In genomic region chr2:46389417-46389916, GRCh38 we compare ENCODE assay signal across 1 cellular context.
TF ChIP-seq lines count a peak whose summit lies in the region.

No MANE protein-coding gene starts in this region.

TF ChIP-seq in HepG2, 621 proteins besides CTCF, POLR2A, EP300 and RAD21 (continued from another document):
- TF ChIP-seq ZNF281 (CRISPR knock-in tag; IDR thresholded peaks at IDR 0.05; ENCODE audit: borderline replicate concordance) (no peak), ZNF207 (IDR thresholded peaks at IDR 0.05; ENCODE audit: borderline replicate concordance) (no peak), ZBTB26 (CRISPR knock-in tag; IDR thresholded peaks at IDR 0.05; ENCODE audit: borderline replicate concordance) (no peak), HMGA1 (CRISPR knock-in tag; conservative IDR thresholded peaks at IDR 0.05) (no peak), NRL (CRISPR knock-in tag; IDR thresholded peaks at IDR 0.05; ENCODE audit: borderline replicate concordance) (no peak; the same call in 1 of the 2 replicates), ZNF589 (CRISPR knock-in tag; conservative IDR thresholded peaks at IDR 0.05) (no peak), ZNF143 (CRISPR knock-in tag; IDR thresholded peaks at IDR 0.05) (no peak), E2F2 (CRISPR knock-in tag; IDR thresholded peaks at IDR 0.05; ENCODE audit: borderline replicate concordance) (no peak), ZNF713 (CRISPR knock-in tag; IDR thresholded peaks at IDR 0.05) (no peak), RNF219 (CRISPR knock-in tag; IDR thresholded peaks at IDR 0.05) (no peak), GATAD1 (CRISPR knock-in tag; IDR thresholded peaks at IDR 0.05) (no peak), ZSCAN21 (CRISPR knock-in tag; IDR thresholded peaks at IDR 0.05; ENCODE audit: borderline replicate concordance) (no peak), ZNF780A (CRISPR knock-in tag; IDR thresholded peaks at IDR 0.05) (no peak), ZNF691 (CRISPR knock-in tag; IDR thresholded peaks at IDR 0.05; ENCODE audit: borderline replicate concordance, low read depth) (0 out of 2 replicates have a peak, but pooled peaks have one; percentile 38), E2F1 (CRISPR knock-in tag; IDR thresholded peaks at IDR 0.05) (no peak), HIVEP1 (CRISPR knock-in tag; IDR thresholded peaks at IDR 0.05) (no peak), PHB2 (IDR thresholded peaks at IDR 0.05; ENCODE audit: partially characterized antibody) (no peak), ARID3A (IDR thresholded peaks at IDR 0.05; ENCODE audit: low read depth, low read length) (no peak), ZNF768 (CRISPR knock-in tag; IDR thresholded peaks at IDR 0.05) (no peak), ZNF460 (CRISPR knock-in tag; IDR thresholded peaks at IDR 0.05; ENCODE audit: borderline replicate concordance) (no peak), MAX (IDR thresholded peaks at IDR 0.05) (no peak), SIN3B (IDR thresholded peaks at IDR 0.05; ENCODE audit: low read length) (no peak), GATAD2A (CRISPR knock-in tag; IDR thresholded peaks at IDR 0.05) (no peak), YY1 (IDR thresholded peaks at IDR 0.05; ENCODE audit: insufficient read depth, insufficient replicate concordance, low read depth, low read length) (no peak), ZNF333 (CRISPR knock-in tag; IDR thresholded peaks at IDR 0.05; ENCODE audit: borderline replicate concordance) (no peak), ZNF121 (CRISPR knock-in tag; IDR thresholded peaks at IDR 0.05) (no peak), ZIK1 (CRISPR knock-in tag; IDR thresholded peaks at IDR 0.05; ENCODE audit: borderline replicate concordance, low read depth) (no peak), ZNF788 (CRISPR knock-in tag; IDR thresholded peaks at IDR 0.05; ENCODE audit: borderline replicate concordance) (no peak), TGIF2 (CRISPR knock-in tag; IDR thresholded peaks at IDR 0.05) (no peak), FOXO1 (CRISPR knock-in tag; IDR thresholded peaks at IDR 0.05) (no peak), SMC3 (IDR thresholded peaks at IDR 0.05; ENCODE audit: low read length) (peak; percentile 41; the same call in 1 of the 2 replicates), ZNF672 (CRISPR knock-in tag; IDR thresholded peaks at IDR 0.05) (no peak), JARID2 (CRISPR knock-in tag; IDR thresholded peaks at IDR 0.05; ENCODE audit: insufficient replicate concordance) (no peak), ZNF431 (CRISPR knock-in tag; IDR thresholded peaks at IDR 0.05; ENCODE audit: borderline replicate concordance, low read depth) (no peak), CENPT (CRISPR knock-in tag; IDR thresholded peaks at IDR 0.05; ENCODE audit: low read depth) (no peak), ZBTB4 (CRISPR knock-in tag; IDR thresholded peaks at IDR 0.05; ENCODE audit: borderline replicate concordance) (peak; percentile 90), ZFP36L2 (CRISPR knock-in tag; IDR thresholded peaks at IDR 0.05) (no peak)
